Comparison of ENCODE assay signal across 10 cellular contexts in the genomic region with DNA sequence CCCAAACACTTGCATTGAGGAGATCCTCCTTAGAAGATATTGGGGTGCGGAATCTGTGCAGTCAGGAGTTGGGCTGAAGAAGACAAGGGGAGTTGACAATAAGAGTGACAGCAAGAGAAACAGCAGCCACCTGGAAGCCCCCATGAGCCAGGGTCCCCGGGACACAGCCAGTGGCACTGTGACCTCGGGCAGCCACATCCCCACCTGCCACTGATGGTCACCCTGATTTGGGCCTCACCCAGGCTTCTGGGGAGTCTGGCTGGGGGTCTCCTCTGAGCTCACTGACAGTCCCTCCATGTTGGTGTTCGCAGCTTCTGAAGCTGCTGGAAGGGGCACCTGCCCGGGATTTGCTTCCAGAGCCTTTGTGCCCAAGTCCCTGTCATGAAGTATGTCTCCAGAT.
"Had no signal": no experiment of that assay in that cellular context is flagged by ENCODE, and none has a peak within 500 bp of the region (broad histone marks: within the 10 kb centered on the region; RNA-seq: fewer than 3 reads in every experiment).

No MANE protein-coding gene starts in this region.

- H3K27ac Mint-ChIP-seq: GM23338, H9, HFFc6 had no signal

- H3K36me3 ChIP-seq: HAP-1 had no signal

- H3K4me3 Mint-ChIP-seq: GM23338, H9, HFFc6 had no signal

- H3K9ac ChIP-seq: GM23248 had no signal

- H3K4me3 ChIP-seq: GM23248, GM23338, HAP-1 had no signal

- H3K9me3 ChIP-seq: HAP-1 had no signal

- FAIRE-seq: H54 had no signal

- H2AFZ ChIP-seq: GM23248, GM23338 had no signal

- H3K4me2 ChIP-seq: GM23338 had no signal

- H3K9me3 Mint-ChIP-seq: GM23338, H9 had no signal

- DNase-seq: GM23248, GOT3, H7, H9, HCEC 1CT, HFFc6 had no signal

- ATAC-seq: GM23338, HCT116 had no signal

- H3K27ac ChIP-seq: GM23248 had no signal
